29 cellular contexts compared by ENCODE assay signal in the genomic region with DNA sequence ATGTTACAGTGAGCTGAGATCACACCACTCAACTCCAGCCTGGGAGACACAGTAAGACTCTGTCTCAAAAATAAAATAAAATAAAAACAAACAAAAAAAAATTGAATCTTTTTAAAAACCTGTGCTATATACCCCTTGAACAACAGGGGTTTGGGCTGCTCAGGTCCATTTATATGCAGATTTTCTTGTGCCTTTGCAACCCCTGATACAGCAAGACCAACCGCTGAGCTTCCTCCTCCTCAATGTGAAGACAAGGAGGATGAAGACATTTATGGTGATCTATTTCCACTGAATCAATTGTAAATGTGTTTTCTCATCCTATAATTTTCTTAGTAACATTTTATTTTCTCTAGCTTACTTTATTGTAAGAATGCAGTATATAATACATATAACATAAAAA.
"Had no signal": no experiment of that assay in that cellular context is flagged by ENCODE, and none has a peak within 500 bp of the region (broad histone marks: within the 10 kb centered on the region; RNA-seq: fewer than 3 reads in every experiment).

No MANE protein-coding gene starts in this region.

- H3K36me3 ChIP-seq: left lung, lower lobe of right lung, pancreas, prostate gland, suprapubic skin, thoracic aorta, tibial artery, upper lobe of left lung, vagina had no signal

- H3K36me3 Mint-ChIP-seq: immature natural killer cell; naive thymus-derived CD4-positive, alpha-beta T cell; natural killer cell treated with Interleukin-12 subunit alpha and Interleukin-12 subunit beta and Interleukin-15 and Interleukin-18, amount 100 ng/mL, for 72 hours; stimulated activated effector memory CD8-positive, alpha-beta T cell treated with anti-CD3 and anti-CD28 coated beads, Interleukin-12 subunit alpha, Interleukin-12 subunit beta, amount 100 ng/mL, for 72 hours had no signal

- H3K27me3 ChIP-seq: left lung, pancreas, suprapubic skin, tibial artery, upper lobe of left lung, vagina had no signal

- H3K9me3 ChIP-seq: lower lobe of right lung, pancreas, prostate gland, suprapubic skin, thoracic aorta, tibial artery, upper lobe of left lung, vagina had no signal

- H3K4me3 Mint-ChIP-seq: immature natural killer cell; naive thymus-derived CD4-positive, alpha-beta T cell; natural killer cell treated with Interleukin-12 subunit alpha and Interleukin-12 subunit beta and Interleukin-15 and Interleukin-18, amount 100 ng/mL, for 72 hours; stimulated activated effector memory CD8-positive, alpha-beta T cell treated with anti-CD3 and anti-CD28 coated beads, Interleukin-12 subunit alpha, Interleukin-12 subunit beta, amount 100 ng/mL, for 72 hours; stimulated activated naive CD8-positive, alpha-beta T cell treated with anti-CD3 and anti-CD28 coated beads, Interleukin-15, Interleukin-2, amounts not matched to agents 100 ng/mL and 50 ng/mL, for 24 hours had no signal

- H3K4me1 ChIP-seq: left lung, lower lobe of right lung, pancreas, prostate gland, suprapubic skin, tibial artery, upper lobe of left lung, vagina had no signal

- DNase-seq: head of caudate nucleus; hippocampal formation; immature natural killer cell; kidney; left colon; left lung; lower lobe of right lung; mammary epithelial cell; mesenchymal stem cell; naive thymus-derived CD4-positive, alpha-beta T cell; nucleus accumbens; pancreas; posterior cingulate gyrus; retina; right cardiac atrium; stimulated activated CD4-positive, alpha-beta T cell treated with anti-CD3 and anti-CD28 coated beads, Interleukin-12 subunit alpha, Interleukin-12 subunit beta, amount 100 ng/mL, for 4 hours; stimulated activated CD4-positive, alpha-beta T cell treated with anti-CD3 and anti-CD28 coated beads, Interleukin-15, amount 100 ng/mL, for 24 hours; stimulated activated CD4-positive, alpha-beta T cell treated with anti-CD3 and anti-CD28 coated beads, Interleukin-4, amount 100 ng/mL, for 24 hours; stimulated activated naive CD4-positive, alpha-beta T cell; tibial artery; upper lobe of left lung had no signal

- H3K27ac Mint-ChIP-seq: immature natural killer cell; naive thymus-derived CD4-positive, alpha-beta T cell; natural killer cell treated with Interleukin-12 subunit alpha and Interleukin-12 subunit beta and Interleukin-15 and Interleukin-18, amount 100 ng/mL, for 72 hours; stimulated activated effector memory CD8-positive, alpha-beta T cell treated with anti-CD3 and anti-CD28 coated beads, Interleukin-12 subunit alpha, Interleukin-12 subunit beta, amount 100 ng/mL, for 72 hours; stimulated activated naive CD8-positive, alpha-beta T cell treated with anti-CD3 and anti-CD28 coated beads, Interleukin-15, Interleukin-2, amounts not matched to agents 100 ng/mL and 50 ng/mL, for 24 hours had no signal

- H3K4me1 Mint-ChIP-seq: immature natural killer cell; naive thymus-derived CD4-positive, alpha-beta T cell; stimulated activated effector memory CD8-positive, alpha-beta T cell treated with anti-CD3 and anti-CD28 coated beads, Interleukin-12 subunit alpha, Interleukin-12 subunit beta, amount 100 ng/mL, for 72 hours had no signal

- H3K27ac ChIP-seq: left lung, lower lobe of right lung, pancreas, prostate gland, skin epidermis, suprapubic skin, thoracic aorta, tibial artery, upper lobe of left lung, vagina had no signal

- H3K4me3 ChIP-seq: left lung, lower lobe of right lung, pancreas, prostate gland, skin epidermis, suprapubic skin, thoracic aorta, tibial artery, upper lobe of left lung, vagina had no signal

- H3K27me3 Mint-ChIP-seq: naive thymus-derived CD4-positive, alpha-beta T cell; natural killer cell treated with Interleukin-12 subunit alpha and Interleukin-12 subunit beta and Interleukin-15 and Interleukin-18, amount 100 ng/mL, for 72 hours; stimulated activated naive CD8-positive, alpha-beta T cell treated with anti-CD3 and anti-CD28 coated beads, Interleukin-15, Interleukin-2, amounts not matched to agents 100 ng/mL and 50 ng/mL, for 24 hours had no signal
